In the genomic region with DNA sequence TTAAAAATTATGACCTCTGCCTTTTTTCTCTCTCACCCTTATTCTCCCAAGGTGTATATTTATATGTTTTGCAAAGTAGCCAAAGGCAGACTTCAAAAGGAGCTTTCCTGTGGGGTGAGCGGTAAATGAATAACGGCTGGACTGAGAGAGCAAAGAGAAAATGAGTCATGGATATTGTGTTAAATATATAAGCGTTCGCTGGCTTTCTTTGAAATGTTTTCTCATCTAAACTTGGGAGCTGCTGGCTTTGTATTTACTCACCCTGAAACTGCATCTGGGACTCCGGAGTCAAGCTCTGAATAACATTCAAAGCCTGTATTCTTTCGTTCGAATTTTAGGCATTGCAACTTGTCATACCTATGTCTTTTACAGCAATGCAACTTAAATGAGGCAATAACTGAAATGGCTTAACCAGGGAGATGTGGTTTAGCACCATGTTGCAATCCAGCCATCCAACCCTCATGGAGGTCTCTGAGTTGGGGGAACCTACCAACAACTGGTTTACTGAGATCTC, we compare ENCODE assay signal across 1 cellular context.
A peak's percentile ranks its signal among the peaks of the same experiment; 100 is the strongest.
TF ChIP-seq lines count a peak whose summit lies in the region.

No MANE protein-coding gene starts in this region.

TF ChIP-seq in HepG2, 621 proteins besides CTCF, POLR2A, EP300 and RAD21 (continued from another document):
- TF ChIP-seq, protein P1, sequence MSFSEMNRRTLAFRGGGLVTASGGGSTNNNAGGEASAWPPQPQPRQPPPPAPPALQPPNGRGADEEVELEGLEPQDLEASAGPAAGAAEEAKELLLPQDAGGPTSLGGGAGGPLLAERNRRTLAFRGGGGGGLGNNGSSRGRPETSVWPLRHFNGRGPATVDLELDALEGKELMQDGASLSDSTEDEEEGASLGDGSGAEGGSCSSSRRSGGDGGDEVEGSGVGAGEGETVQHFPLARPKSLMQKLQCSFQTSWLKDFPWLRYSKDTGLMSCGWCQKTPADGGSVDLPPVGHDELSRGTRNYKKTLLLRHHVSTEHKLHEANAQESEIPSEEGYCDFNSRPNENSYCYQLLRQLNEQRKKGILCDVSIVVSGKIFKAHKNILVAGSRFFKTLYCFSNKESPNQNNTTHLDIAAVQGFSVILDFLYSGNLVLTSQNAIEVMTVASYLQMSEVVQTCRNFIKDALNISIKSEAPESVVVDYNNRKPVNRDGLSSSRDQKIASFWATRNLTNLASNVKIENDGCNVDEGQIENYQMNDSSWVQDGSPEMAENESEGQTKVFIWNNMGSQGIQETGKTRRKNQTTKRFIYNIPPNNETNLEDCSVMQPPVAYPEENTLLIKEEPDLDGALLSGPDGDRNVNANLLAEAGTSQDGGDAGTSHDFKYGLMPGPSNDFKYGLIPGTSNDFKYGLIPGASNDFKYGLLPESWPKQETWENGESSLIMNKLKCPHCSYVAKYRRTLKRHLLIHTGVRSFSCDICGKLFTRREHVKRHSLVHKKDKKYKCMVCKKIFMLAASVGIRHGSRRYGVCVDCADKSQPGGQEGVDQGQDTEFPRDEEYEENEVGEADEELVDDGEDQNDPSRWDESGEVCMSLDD (CRISPR knock-in tag; IDR thresholded peaks at IDR 0.05; ENCODE audit: borderline replicate concordance), result no peak
- TF ChIP-seq ZIK1 (CRISPR knock-in tag; IDR thresholded peaks at IDR 0.05; ENCODE audit: borderline replicate concordance, low read depth) (no peak), ZFY (CRISPR knock-in tag; IDR thresholded peaks at IDR 0.05) (no peak), ZSCAN9 (CRISPR knock-in tag; IDR thresholded peaks at IDR 0.05; ENCODE audit: borderline replicate concordance) (0 out of 2 replicates have a peak, but pooled peaks have one; percentile 12)
- TF ChIP-seq, protein P2, sequence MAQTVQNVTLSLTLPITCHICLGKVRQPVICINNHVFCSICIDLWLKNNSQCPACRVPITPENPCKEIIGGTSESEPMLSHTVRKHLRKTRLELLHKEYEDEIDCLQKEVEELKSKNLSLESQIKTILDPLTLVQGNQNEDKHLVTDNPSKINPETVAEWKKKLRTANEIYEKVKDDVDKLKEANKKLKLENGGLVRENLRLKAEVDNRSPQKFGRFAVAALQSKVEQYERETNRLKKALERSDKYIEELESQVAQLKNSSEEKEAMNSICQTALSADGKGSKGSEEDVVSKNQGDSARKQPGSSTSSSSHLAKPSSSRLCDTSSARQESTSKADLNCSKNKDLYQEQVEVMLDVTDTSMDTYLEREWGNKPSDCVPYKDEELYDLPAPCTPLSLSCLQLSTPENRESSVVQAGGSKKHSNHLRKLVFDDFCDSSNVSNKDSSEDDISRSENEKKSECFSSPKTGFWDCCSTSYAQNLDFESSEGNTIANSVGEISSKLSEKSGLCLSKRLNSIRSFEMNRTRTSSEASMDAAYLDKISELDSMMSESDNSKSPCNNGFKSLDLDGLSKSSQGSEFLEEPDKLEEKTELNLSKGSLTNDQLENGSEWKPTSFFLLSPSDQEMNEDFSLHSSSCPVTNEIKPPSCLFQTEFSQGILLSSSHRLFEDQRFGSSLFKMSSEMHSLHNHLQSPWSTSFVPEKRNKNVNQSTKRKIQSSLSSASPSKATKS (CRISPR knock-in tag; IDR thresholded peaks at IDR 0.05), result 0 out of 2 replicates have a peak, but pooled peaks have one; percentile 23
- TF ChIP-seq, protein P3, sequence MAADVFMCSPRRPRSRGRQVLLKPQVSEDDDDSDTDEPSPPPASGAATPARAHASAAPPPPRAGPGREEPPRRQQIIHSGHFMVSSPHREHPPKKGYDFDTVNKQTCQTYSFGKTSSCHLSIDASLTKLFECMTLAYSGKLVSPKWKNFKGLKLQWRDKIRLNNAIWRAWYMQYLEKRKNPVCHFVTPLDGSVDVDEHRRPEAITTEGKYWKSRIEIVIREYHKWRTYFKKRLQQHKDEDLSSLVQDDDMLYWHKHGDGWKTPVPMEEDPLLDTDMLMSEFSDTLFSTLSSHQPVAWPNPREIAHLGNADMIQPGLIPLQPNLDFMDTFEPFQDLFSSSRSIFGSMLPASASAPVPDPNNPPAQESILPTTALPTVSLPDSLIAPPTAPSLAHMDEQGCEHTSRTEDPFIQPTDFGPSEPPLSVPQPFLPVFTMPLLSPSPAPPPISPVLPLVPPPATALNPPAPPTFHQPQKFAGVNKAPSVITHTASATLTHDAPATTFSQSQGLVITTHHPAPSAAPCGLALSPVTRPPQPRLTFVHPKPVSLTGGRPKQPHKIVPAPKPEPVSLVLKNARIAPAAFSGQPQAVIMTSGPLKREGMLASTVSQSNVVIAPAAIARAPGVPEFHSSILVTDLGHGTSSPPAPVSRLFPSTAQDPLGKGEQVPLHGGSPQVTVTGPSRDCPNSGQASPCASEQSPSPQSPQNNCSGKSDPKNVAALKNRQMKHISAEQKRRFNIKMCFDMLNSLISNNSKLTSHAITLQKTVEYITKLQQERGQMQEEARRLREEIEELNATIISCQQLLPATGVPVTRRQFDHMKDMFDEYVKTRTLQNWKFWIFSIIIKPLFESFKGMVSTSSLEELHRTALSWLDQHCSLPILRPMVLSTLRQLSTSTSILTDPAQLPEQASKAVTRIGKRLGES (CRISPR knock-in tag; IDR thresholded peaks at IDR 0.05; ENCODE audit: borderline replicate concordance), result no peak
- TF ChIP-seq, protein P4, sequence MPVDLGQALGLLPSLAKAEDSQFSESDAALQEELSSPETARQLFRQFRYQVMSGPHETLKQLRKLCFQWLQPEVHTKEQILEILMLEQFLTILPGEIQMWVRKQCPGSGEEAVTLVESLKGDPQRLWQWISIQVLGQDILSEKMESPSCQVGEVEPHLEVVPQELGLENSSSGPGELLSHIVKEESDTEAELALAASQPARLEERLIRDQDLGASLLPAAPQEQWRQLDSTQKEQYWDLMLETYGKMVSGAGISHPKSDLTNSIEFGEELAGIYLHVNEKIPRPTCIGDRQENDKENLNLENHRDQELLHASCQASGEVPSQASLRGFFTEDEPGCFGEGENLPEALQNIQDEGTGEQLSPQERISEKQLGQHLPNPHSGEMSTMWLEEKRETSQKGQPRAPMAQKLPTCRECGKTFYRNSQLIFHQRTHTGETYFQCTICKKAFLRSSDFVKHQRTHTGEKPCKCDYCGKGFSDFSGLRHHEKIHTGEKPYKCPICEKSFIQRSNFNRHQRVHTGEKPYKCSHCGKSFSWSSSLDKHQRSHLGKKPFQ (CRISPR knock-in tag; IDR thresholded peaks at IDR 0.05; ENCODE audit: insufficient replicate concordance), result no peak
- TF ChIP-seq, protein P5, sequence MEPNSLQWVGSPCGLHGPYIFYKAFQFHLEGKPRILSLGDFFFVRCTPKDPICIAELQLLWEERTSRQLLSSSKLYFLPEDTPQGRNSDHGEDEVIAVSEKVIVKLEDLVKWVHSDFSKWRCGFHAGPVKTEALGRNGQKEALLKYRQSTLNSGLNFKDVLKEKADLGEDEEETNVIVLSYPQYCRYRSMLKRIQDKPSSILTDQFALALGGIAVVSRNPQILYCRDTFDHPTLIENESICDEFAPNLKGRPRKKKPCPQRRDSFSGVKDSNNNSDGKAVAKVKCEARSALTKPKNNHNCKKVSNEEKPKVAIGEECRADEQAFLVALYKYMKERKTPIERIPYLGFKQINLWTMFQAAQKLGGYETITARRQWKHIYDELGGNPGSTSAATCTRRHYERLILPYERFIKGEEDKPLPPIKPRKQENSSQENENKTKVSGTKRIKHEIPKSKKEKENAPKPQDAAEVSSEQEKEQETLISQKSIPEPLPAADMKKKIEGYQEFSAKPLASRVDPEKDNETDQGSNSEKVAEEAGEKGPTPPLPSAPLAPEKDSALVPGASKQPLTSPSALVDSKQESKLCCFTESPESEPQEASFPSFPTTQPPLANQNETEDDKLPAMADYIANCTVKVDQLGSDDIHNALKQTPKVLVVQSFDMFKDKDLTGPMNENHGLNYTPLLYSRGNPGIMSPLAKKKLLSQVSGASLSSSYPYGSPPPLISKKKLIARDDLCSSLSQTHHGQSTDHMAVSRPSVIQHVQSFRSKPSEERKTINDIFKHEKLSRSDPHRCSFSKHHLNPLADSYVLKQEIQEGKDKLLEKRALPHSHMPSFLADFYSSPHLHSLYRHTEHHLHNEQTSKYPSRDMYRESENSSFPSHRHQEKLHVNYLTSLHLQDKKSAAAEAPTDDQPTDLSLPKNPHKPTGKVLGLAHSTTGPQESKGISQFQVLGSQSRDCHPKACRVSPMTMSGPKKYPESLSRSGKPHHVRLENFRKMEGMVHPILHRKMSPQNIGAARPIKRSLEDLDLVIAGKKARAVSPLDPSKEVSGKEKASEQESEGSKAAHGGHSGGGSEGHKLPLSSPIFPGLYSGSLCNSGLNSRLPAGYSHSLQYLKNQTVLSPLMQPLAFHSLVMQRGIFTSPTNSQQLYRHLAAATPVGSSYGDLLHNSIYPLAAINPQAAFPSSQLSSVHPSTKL (CRISPR knock-in tag; IDR thresholded peaks at IDR 0.05), result peak; percentile 96
